In genomic region chr11:59883597-59883996, GRCh38 we compare ENCODE assay signal across 38 cellular contexts. TPM values are rescaled to one million over a fixed set of nuclear protein-coding genes. Genes with fewer than 3 reads are reported as not detected.
"Had no signal": no experiment of that assay in that cellular context is flagged by ENCODE, and none has a peak within 500 bp of the region (broad histone marks: within the 10 kb centered on the region; RNA-seq: fewer than 3 reads in every experiment).

No MANE protein-coding gene starts in this region.

- DNase-seq: Karpas-422, Kasumi-1, MG63, MM.1S, MV-4-11, NCI-H1048, NCI-H1092, NCI-H1092 treated with DMSO at 0.1 percent for 48 hours, NCI-H1105, NCI-H1105 treated with DMSO at 0.1 percent for 48 hours, NCI-H1417, NCI-H1417 treated with DMSO at 0.1 percent for 48 hours, NCI-H1436, NCI-H1436 treated with DMSO at 0.1 percent for 48 hours, NCI-H146, NCI-H1694, NCI-H1694 treated with DMSO at 0.1 percent for 48 hours, NCI-H187, NCI-H187 treated with DMSO at 0.1 percent for 48 hours, NCI-H1930, NCI-H2029, NCI-H2029 treated with DMSO at 0.1 percent for 48 hours, NCI-H2081, NCI-H2081 treated with DMSO at 0.1 percent for 48 hours, NCI-H2107, NCI-H2171, NCI-H2171 treated with DMSO at 0.1 percent for 48 hours, NCI-H2227 treated with DMSO at 0.1 percent for 48 hours, NCI-H226, NCI-H345, NCI-H446, NCI-H446 treated with DMSO at 0.1 percent for 48 hours, NCI-H510A, NCI-H510A treated with DMSO at 0.1 percent for 48 hours had no signal

- H3K27me3 ChIP-seq: MG63 had no signal

- H3K4me3 ChIP-seq: MG63 had no signal

- H3K9me3 ChIP-seq: MG63 had no signal

- H3K36me3 ChIP-seq: MG63 had no signal

RNA-seq across cellular contexts. Expression of gene OOSP3, which starts 5.0 kb away (rescaled TPM):
- total RNA-seq: LHCN-M2, M059J, MCF 10A, NCI-H460 had no signal

RNA-seq across cellular contexts. Expression of gene TCN1, which starts 17.3 kb away (rescaled TPM):
- total RNA-seq: LHCN-M2, MCF 10A, NCI-H460 had no signal

RNA-seq across cellular contexts. Expression of gene CBLIF, which starts 38.3 kb away (rescaled TPM):
- total RNA-seq: LHCN-M2, M059J, MCF 10A, NCI-H460 had no signal

RNA-seq across cellular contexts. Expression of gene OOSP1, which starts 54.6 kb away (rescaled TPM):
- total RNA-seq: LHCN-M2, M059J, MCF 10A, NCI-H460 had no signal
